21 cellular contexts compared by ENCODE assay signal in genomic region chr17:50225693-50226092, GRCh38.
A peak's percentile ranks its signal among the peaks of the same experiment; 100 is the strongest.
DNase-seq lines count a peak whose midpoint lies in the region; ATAC-seq lines count a peak whose summit lies in the region.
"Had no signal": no experiment of that assay in that cellular context is flagged by ENCODE, and none has a peak within 500 bp of the region (broad histone marks: within the 10 kb centered on the region; RNA-seq: fewer than 3 reads in every experiment).

No MANE protein-coding gene starts in this region.

- H3K27ac Mint-ChIP-seq in activated naive CD4-positive, alpha-beta T cell treated with anti-CD3 and anti-CD28 coated beads, Interleukin-2, amount 50 U/mL, for 24 hours, result peak overlapping the region; percentile 33
- H3K27ac Mint-ChIP-seq: CD14-positive monocyte; CD4-positive, alpha-beta memory T cell; CD4-positive, CD25-positive, alpha-beta regulatory T cell had no signal

- DNase-seq in activated naive CD4-positive, alpha-beta T cell treated with anti-CD3 and anti-CD28 coated beads, Interleukin-2, amount 50 U/mL, for 16 hours, result no peak
- DNase-seq in MV-4-11 (lab: John Stamatoyannopoulos, UW) (peak; percentile 1), SW480 (ENCODE audit: low spot score) (no peak)
- DNase-seq: ACHN; BE2C; C1 segment of cervical spinal cord; CD4-positive, alpha-beta memory T cell; CD4-positive, CD25-positive, alpha-beta regulatory T cell; CD8-positive, alpha-beta memory T cell; COR-L47; DMS 273 treated with DMSO at 0.1 percent for 48 hours; DMS153; DMS53; DMS79; DND-41; EL; GDM1 had no signal

- no peak for ATAC-seq in GM18868 (IDR thresholded peaks at IDR 0.05; ENCODE audit: unreplicated experiment)
- ATAC-seq: GM12878 had no signal

- H3K27me3 Mint-ChIP-seq in activated naive CD4-positive, alpha-beta T cell treated with anti-CD3 and anti-CD28 coated beads, Interleukin-2, amount 50 U/mL, for 24 hours, result peaks cover 1% of the 10 kb centered on the region

- H3K9me3 Mint-ChIP-seq in activated naive CD4-positive, alpha-beta T cell treated with anti-CD3 and anti-CD28 coated beads, Interleukin-2, amount 50 U/mL, for 24 hours, result no peaks in the 10 kb centered on the region

- no peak overlapping the region for H3K4me3 Mint-ChIP-seq in activated naive CD4-positive, alpha-beta T cell treated with anti-CD3 and anti-CD28 coated beads, Interleukin-2, amount 50 U/mL, for 24 hours
- H3K4me3 Mint-ChIP-seq: CD14-positive monocyte; CD4-positive, CD25-positive, alpha-beta regulatory T cell; CD8-positive, alpha-beta memory T cell had no signal

- peaks cover 2% of the 10 kb centered on the region for H3K36me3 Mint-ChIP-seq in activated naive CD4-positive, alpha-beta T cell treated with anti-CD3 and anti-CD28 coated beads, Interleukin-2, amount 50 U/mL, for 24 hours
- H3K36me3 Mint-ChIP-seq: CD14-positive monocyte had no signal

- H3K4me1 Mint-ChIP-seq in activated naive CD4-positive, alpha-beta T cell treated with anti-CD3 and anti-CD28 coated beads, Interleukin-2, amount 50 U/mL, for 24 hours, result peaks cover 5% of the 10 kb centered on the region
- H3K4me1 Mint-ChIP-seq: CD4-positive, alpha-beta memory T cell; CD4-positive, CD25-positive, alpha-beta regulatory T cell; CD8-positive, alpha-beta memory T cell had no signal
